Comparison of ENCODE assay signal across 1 cellular context in the genomic region with DNA sequence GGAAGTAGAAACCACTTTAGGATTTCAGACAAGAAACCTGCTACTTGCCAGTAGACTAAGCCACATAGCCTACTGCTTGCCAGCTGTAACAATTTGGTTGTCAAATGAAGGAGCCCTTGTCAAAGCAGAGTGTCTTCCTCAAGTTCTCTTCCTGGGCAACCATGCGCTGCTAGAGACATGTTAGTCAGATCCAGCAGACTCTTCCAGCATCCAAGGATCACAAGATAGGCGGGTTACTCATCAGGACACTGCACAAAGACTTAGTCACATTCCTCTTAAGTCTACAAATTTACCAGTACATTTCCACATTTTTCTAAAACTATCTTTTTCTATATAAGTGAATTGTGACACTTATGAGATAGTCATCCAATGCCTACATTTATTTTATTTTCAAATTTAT.
TF ChIP-seq lines count a peak whose summit lies in the region.

No MANE protein-coding gene starts in this region.

TF ChIP-seq in A549, 52 proteins besides CTCF, POLR2A, EP300 and RAD21 (continued from another document):
- TF ChIP-seq ZSCAN20 (CRISPR knock-in tag; IDR thresholded peaks at IDR 0.05) (no peak), SMC3 (IDR thresholded peaks at IDR 0.05) (no peak), RFX5 (IDR thresholded peaks at IDR 0.05) (no peak), RCOR1 (IDR thresholded peaks at IDR 0.05; ENCODE audit: low read depth, low read length) (no peak), EHMT2 (IDR thresholded peaks at IDR 0.05; ENCODE audit: low read depth) (no peak), NFE2L2 (conservative IDR thresholded peaks at IDR 0.05; ENCODE audit: low read length) (no peak)
- TF ChIP-seq, protein P1, sequence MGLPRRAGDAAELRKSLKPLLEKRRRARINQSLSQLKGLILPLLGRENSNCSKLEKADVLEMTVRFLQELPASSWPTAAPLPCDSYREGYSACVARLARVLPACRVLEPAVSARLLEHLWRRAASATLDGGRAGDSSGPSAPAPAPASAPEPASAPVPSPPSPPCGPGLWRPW (IDR thresholded peaks at IDR 0.05), result no peak
- TF ChIP-seq, protein P2, sequence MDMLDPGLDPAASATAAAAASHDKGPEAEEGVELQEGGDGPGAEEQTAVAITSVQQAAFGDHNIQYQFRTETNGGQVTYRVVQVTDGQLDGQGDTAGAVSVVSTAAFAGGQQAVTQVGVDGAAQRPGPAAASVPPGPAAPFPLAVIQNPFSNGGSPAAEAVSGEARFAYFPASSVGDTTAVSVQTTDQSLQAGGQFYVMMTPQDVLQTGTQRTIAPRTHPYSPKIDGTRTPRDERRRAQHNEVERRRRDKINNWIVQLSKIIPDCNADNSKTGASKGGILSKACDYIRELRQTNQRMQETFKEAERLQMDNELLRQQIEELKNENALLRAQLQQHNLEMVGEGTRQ (IDR thresholded peaks at IDR 0.05), result no peak
